In the genomic region with DNA sequence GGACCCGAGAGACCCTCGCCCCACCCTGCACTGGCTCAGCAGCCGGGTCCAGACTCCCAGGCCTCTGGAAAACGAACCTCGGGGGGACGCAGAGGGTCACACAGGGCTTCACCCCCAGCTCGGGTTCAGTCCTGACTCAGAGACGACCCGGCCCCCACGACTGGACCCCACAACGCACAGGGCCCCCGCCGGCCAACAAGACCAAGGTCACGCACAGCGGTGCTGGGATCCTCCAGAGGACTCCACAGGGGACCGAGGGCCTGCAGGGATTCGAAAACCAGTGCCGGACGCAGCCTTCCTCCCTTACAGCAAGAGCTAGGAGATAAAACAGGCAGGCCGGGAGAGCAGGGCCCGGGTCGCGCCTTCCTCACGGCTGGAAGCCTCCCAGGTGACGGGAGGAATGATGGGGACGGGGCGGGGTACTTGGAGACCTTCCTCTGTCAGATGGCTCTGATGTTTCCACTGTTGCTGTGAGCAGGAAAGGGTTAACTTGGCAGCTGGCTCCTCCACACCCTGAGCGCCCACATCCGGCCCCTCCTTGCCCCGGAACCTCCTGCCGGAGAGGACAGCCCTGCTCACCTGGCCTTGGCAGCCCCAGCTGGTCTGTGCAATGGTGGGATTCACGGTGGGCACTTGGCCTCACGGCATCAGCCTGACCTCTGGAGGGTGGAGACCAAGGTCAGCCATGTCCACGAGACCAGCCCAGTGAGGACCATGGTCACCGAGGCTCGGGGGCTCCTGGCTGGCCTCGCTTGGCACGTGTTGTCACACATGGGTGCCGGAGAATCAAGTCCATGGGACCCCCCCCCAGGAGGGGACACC, we compare ENCODE assay signal across 14 cellular contexts. TPM values are rescaled to one million over a fixed set of nuclear protein-coding genes. Genes with fewer than 3 reads are reported as not detected.
DNase-seq lines count a peak whose midpoint lies in the region; ATAC-seq and TF ChIP-seq lines count a peak whose summit lies in the region.
"Had no signal": no experiment of that assay in that cellular context is flagged by ENCODE, and none has a peak within 500 bp of the region (broad histone marks: within the 10 kb centered on the region; RNA-seq: fewer than 3 reads in every experiment).

No MANE protein-coding gene starts in this region.

- no peak overlapping the region for H2AFZ ChIP-seq in OCI-LY7 (ENCODE audit: low read length)
- H2AFZ ChIP-seq in osteoblast (ENCODE audit: low read length), result no peak overlapping the region

- TF ChIP-seq CTCF in OCI-LY7 (conservative IDR thresholded peaks at IDR 0.05; ENCODE audit: low read length) (no peak), osteoblast (IDR thresholded peaks at IDR 0.05; ENCODE audit: extremely low read depth, low read depth, low read length) (no peak)

- H3K9me3 ChIP-seq in BLaER1, result no peaks in the 10 kb centered on the region
- H3K9me3 ChIP-seq in OCI-LY7 (ENCODE audit: low read length), result no peaks in the 10 kb centered on the region
- H3K9me3 ChIP-seq in iPS DF 6.9 (ENCODE audit: control insufficient read depth, insufficient read depth, low read length), result no peaks in the 10 kb centered on the region
- no peaks in the 10 kb centered on the region for H3K9me3 ChIP-seq in osteoblast (ENCODE audit: low read depth, low read length)
- H3K9me3 ChIP-seq: Caco-2, esophagus muscularis mucosa, sigmoid colon had no signal

- H3K27ac ChIP-seq in BLaER1, result peak overlapping the region; percentile 72
- no peak overlapping the region for H3K27ac ChIP-seq in OCI-LY7 (ENCODE audit: low read depth, low read length, poor library complexity, severe bottlenecking)
- H3K27ac ChIP-seq in iPS DF 6.9 (ENCODE audit: low read length), result no peak overlapping the region
- no peak overlapping the region for H3K27ac ChIP-seq in osteoblast (ENCODE audit: low read depth, low read length)
- H3K27ac ChIP-seq: esophagus muscularis mucosa, sigmoid colon had no signal

- H3K9me2 ChIP-seq in OCI-LY7 (ENCODE audit: insufficient read depth, low read length), result no peaks in the 10 kb centered on the region

- H3K4me3 ChIP-seq in BLaER1, result peak overlapping the region; percentile 48
- no peak overlapping the region for H3K4me3 ChIP-seq in OCI-LY7 (ENCODE audit: low read depth, low read length, poor library complexity, severe bottlenecking)
- H3K4me3 ChIP-seq in iPS DF 6.9 (ENCODE audit: low read length), result no peak overlapping the region
- H3K4me3 ChIP-seq in osteoblast (ENCODE audit: insufficient read depth, low read length), result no peak overlapping the region
- H3K4me3 ChIP-seq: esophagus muscularis mucosa, sigmoid colon had no signal

- peak overlapping the region; percentile 97 for H3K4me2 ChIP-seq in BLaER1
- no peak overlapping the region for H3K4me2 ChIP-seq in OCI-LY7 (ENCODE audit: low read length)
- no peak overlapping the region for H3K4me2 ChIP-seq in osteoblast (ENCODE audit: insufficient read depth, low read length)

- H3K79me2 ChIP-seq in OCI-LY7 (ENCODE audit: insufficient read depth, low read depth, low read length), result no peaks in the 10 kb centered on the region
- H3K79me2 ChIP-seq in osteoblast (ENCODE audit: insufficient read depth, low read length), result no peaks in the 10 kb centered on the region

- no CpG with 5 or more reads among the region's 39 CpGs for WGBS in iPS DF 6.9 (ENCODE audit: insufficient coverage, insufficient read length)

- intact Hi-C loops in OCI-LY7 (cut with micrococcal nuclease; ENCODE audit: unreplicated experiment), result no loop called here

- no TSS peak for BruUV-seq in OCI-LY7 (replicated peaks; lab: Mats Ljungman, UMichigan)

- H3K4me1 ChIP-seq in BLaER1, result peaks cover 78% of the 10 kb centered on the region
- no peaks in the 10 kb centered on the region for H3K4me1 ChIP-seq in OCI-LY7 (ENCODE audit: insufficient read depth, low read length, poor library complexity, severe bottlenecking)
- peaks cover 14% of the 10 kb centered on the region for H3K4me1 ChIP-seq in iPS DF 6.9 (ENCODE audit: control insufficient read depth, insufficient read depth, low read length)
- no peaks in the 10 kb centered on the region for H3K4me1 ChIP-seq in osteoblast (ENCODE audit: insufficient read depth, low read length)

- H3K27me3 ChIP-seq in BLaER1 (peaks cover 38% of the 10 kb centered on the region), iPS DF 6.9 (ENCODE audit: control insufficient read depth, insufficient read depth, low read length) (peaks cover 7% of the 10 kb centered on the region), osteoblast (ENCODE audit: insufficient read depth, low read length) (peaks cover 18% of the 10 kb centered on the region)

- CTCF ChIA-PET in OCI-LY7 (lab: Charles Lee; ENCODE audit: unreplicated experiment), result no interaction called here

- H3K9ac ChIP-seq in BLaER1, result peak overlapping the region; percentile 55; the same call in 1 of the 2 replicates

- DNase-seq in COLO668 (lab: John Stamatoyannopoulos, UW; ENCODE audit: unreplicated experiment) (peak; percentile 35), OCI-LY7 (ENCODE audit: low spot score) (peak; percentile 7), iPS DF 6.9 (ENCODE audit: low read depth, low spot score) (peak; percentile 43), ACHN (no peak), islet precursor cell (no peak), osteoblast (ENCODE audit: insufficient read length, low spot score, missing footprints) (no peak)
- DNase-seq: activated CD4-positive, alpha-beta T cell treated with anti-CD3 and anti-CD28 coated beads for 48 hours; Caco-2; cerebellar nuclear complex; NCI-H1105 treated with DMSO at 0.1 percent for 48 hours; sigmoid colon had no signal

- H3K36me3 ChIP-seq in BLaER1 (no peaks in the 10 kb centered on the region), OCI-LY7 (ENCODE audit: insufficient read depth, low read length) (no peaks in the 10 kb centered on the region), iPS DF 6.9 (ENCODE audit: control insufficient read depth, insufficient read depth, low read length) (no peaks in the 10 kb centered on the region), osteoblast (ENCODE audit: insufficient read depth, low read length) (no peaks in the 10 kb centered on the region)
- H3K36me3 ChIP-seq: esophagus muscularis mucosa, sigmoid colon had no signal

- in situ Hi-C loops in ACHN (cut with HindIII; ENCODE audit: low pct_ligation_motif_present, low pct_unique_long_range_greater_than_20kb, low sequenced_read_pairs), result no loop called here

- POLR2A ChIA-PET in OCI-LY7 (lab: Charles Lee), result no interaction called here

- no peak for ATAC-seq in GM19023 (IDR thresholded peaks at IDR 0.05; ENCODE audit: unreplicated experiment)

- H4K20me1 ChIP-seq in BLaER1, result no peaks in the 10 kb centered on the region
- no peaks in the 10 kb centered on the region for H4K20me1 ChIP-seq in OCI-LY7 (ENCODE audit: insufficient read depth, low read length)
- no peaks in the 10 kb centered on the region for H4K20me1 ChIP-seq in osteoblast (ENCODE audit: insufficient read depth, low read length)

RNA-seq across cellular contexts. Expression of a gene that starts 46.2 kb away (rescaled TPM):
- 0.28 TPM in 1 of 2 replicates, not detected in the other for total RNA-seq in OCI-LY7 (2014; rRNA removed; shearing (Covaris generic))
- total RNA-seq in OCI-LY7 (2022) (not detected in 2 replicates), osteoblast (0.36 and 1.2 TPM in 2 replicates)

Comparison
In these comparisons a context has a peak if more than half of its experiments do, and no peak if none do; other contexts are left out.
1. DNase-seq: peak in COLO668 (single experiment), OCI-LY7 (single experiment) and iPS DF 6.9 (single experiment); none in ACHN (single experiment), islet precursor cell (single experiment) and osteoblast (single experiment).